In genomic region chr18:37481058-37481457, GRCh38 we compare ENCODE assay signal across 11 cellular contexts.
"Had no signal": no experiment of that assay in that cellular context is flagged by ENCODE, and none has a peak within 500 bp of the region (broad histone marks: within the 10 kb centered on the region; RNA-seq: fewer than 3 reads in every experiment).

No MANE protein-coding gene starts in this region.

- H3K27me3 ChIP-seq: vagina had no signal

- DNase-seq: amygdala, cerebellar nuclear complex, dermis blood vessel endothelial cell, foreskin fibroblast, small intestine, T-helper 17 cell, thyroid gland had no signal

- H3K27ac ChIP-seq: esophagus muscularis mucosa, neutrophil, right atrium auricular region, thyroid gland, vagina had no signal

- H3K9me3 ChIP-seq: esophagus muscularis mucosa, neutrophil, right atrium auricular region, thyroid gland, vagina had no signal

- H3K4me3 ChIP-seq: esophagus muscularis mucosa, right atrium auricular region, thyroid gland, vagina had no signal

- H3K36me3 ChIP-seq: esophagus muscularis mucosa, neutrophil, right atrium auricular region, thyroid gland, vagina had no signal
